In the genomic region with DNA sequence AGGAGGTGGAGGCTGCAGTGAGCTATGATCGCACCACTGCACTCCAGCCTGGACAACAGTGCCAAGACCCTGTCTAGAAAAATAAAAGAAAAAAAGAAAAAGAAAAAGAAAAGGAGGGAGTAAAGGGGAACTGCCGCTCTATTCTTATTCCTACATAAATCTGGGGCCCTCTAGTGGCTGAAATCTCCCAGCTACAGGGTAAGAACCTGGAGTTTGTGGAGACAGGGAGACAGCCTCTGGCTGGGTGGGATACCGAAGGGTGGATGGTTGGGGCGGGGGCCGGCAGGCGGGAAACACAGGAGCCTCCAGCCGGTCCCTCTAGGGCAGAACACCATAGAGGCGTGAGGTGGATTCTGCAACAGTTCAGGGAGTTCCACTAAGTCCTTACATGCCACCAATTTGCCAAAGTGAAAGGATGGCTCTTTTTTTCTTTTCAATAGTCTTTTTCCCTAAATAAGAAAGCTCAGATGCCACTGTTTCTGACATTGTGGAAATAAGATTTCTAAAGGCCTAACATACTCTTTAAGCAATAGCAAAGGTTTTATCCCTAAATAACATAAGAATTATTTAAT, we compare ENCODE assay signal across 9 cellular contexts.
DNase-seq lines count a peak whose midpoint lies in the region; ATAC-seq, FAIRE-seq and TF ChIP-seq lines count a peak whose summit lies in the region.
"Had no signal": no experiment of that assay in that cellular context is flagged by ENCODE, and none has a peak within 500 bp of the region (broad histone marks: within the 10 kb centered on the region; RNA-seq: fewer than 3 reads in every experiment).

No MANE protein-coding gene starts in this region.

- no peak for TF ChIP-seq RAD21 in HepG2 (CRISPR knock-in tag; IDR thresholded peaks at IDR 0.05)

- no peak overlapping the region for H2AFZ ChIP-seq in HepG2 (ENCODE audit: low read length)

- TF ChIP-seq CTCF in brain microvascular endothelial cell (IDR thresholded peaks at IDR 0.05; ENCODE audit: low read depth, low read length, missing control alignments) (peak; percentile 82), HepG2 (CRISPR knock-in tag; IDR thresholded peaks at IDR 0.05) (peak; percentile 57)

- peaks cover 17% of the 10 kb centered on the region for H3K36me3 ChIP-seq in brain microvascular endothelial cell (replicated peaks)
- H3K36me3 ChIP-seq in HepG2 (replicated peaks in 1 of 2; ENCODE audit: control insufficient read depth in 1 of 2, insufficient read depth in 2 of 2, low read length in 2 of 2) = peaks cover 5 to 15% of the 10 kb centered on the region in 2 experiments; a peak in 4 of 5 replicates

- intact Hi-C loops in HepG2 (cut with micrococcal nuclease; ENCODE audit: unreplicated experiment) = loop anchor here (5.0 kb wide), 1 partner anchor 75 kb away; no protein-coding TSS in a partner anchor

- POLR2A ChIA-PET in HepG2 (lab: Yijun Ruan, JAX) = no interaction called here

- WGBS in HepG2 (ENCODE audit: low lambda C conversion rate) = 63% methylated on average over 8 of the region's 8 CpGs

- CTCF ChIA-PET in HepG2 (lab: Yijun Ruan, JAX; ENCODE audit: low intra/inter-chr PET ratio, low total read pairs) = no interaction called here

- DNase-seq in ELF-1 (ENCODE audit: low read depth, low spot score) = peak; percentile 78
- DNase-seq in LHCN-M2 (ENCODE audit: low read depth) = peak; percentile 37
- peak; percentile 46 for DNase-seq in brain microvascular endothelial cell
- peak; percentile 43 for DNase-seq in HepG2 (ENCODE audit: low spot score)

- H3K9me3 ChIP-seq in HepG2 (ENCODE audit: low read length) = no peaks in the 10 kb centered on the region

- ATAC-seq in HepG2 = peak; percentile 92
- ATAC-seq in GM21717 (IDR thresholded peaks at IDR 0.05; ENCODE audit: unreplicated experiment) = no peak
- no peak for ATAC-seq in HG02970 (IDR thresholded peaks at IDR 0.05; ENCODE audit: low FRiP score, unreplicated experiment)
- ATAC-seq in GM21526 (IDR thresholded peaks at IDR 0.05; ENCODE audit: low FRiP score, unreplicated experiment) = no peak
- no peak for ATAC-seq in HG03442 (IDR thresholded peaks at IDR 0.05; ENCODE audit: unreplicated experiment)

- TF ChIP-seq POLR2A in HepG2 (IDR thresholded peaks at IDR 0.05; ENCODE audit: insufficient read depth in 1 of 2, low read depth in 2 of 2, low read length in 2 of 2) = no peak

- no peaks in the 10 kb centered on the region for H3K27me3 ChIP-seq in brain microvascular endothelial cell (replicated peaks)
- H3K27me3 ChIP-seq in HepG2 (ENCODE audit: control insufficient read depth in 1 of 2, insufficient read depth in 2 of 2, low read length in 2 of 2) = no peaks in the 10 kb centered on the region

- no peak overlapping the region for H3K9ac ChIP-seq in HepG2 (ENCODE audit: insufficient read depth, low read depth, low read length)

- TF ChIP-seq EP300 in HepG2 (IDR thresholded peaks at IDR 0.05; ENCODE audit: low read depth in 2 of 2, low read length in 2 of 2) (no peak), HepG2 (CRISPR knock-in tag; IDR thresholded peaks at IDR 0.05; ENCODE audit: borderline replicate concordance) (no peak)

- in situ Hi-C loops in brain microvascular endothelial cell (cut with HindIII; ENCODE audit: low pct_ligation_motif_present, low sequenced_read_pairs) (no loop called here), HepG2 (cut with HindIII; ENCODE audit: extremely low pct_ligation_motif_present, low pct_unique_long_range_greater_than_20kb) (no loop called here)

- peaks cover 9% of the 10 kb centered on the region for H3K4me1 ChIP-seq in HepG2 (ENCODE audit: insufficient read depth, low read length)

- H3K4me2 ChIP-seq in HepG2 (ENCODE audit: low read depth, low read length) = no peak overlapping the region

- no peak for FAIRE-seq in HepG2 (lab: Jason Lieb, UNC)

- H3K27ac ChIP-seq in brain microvascular endothelial cell (no peak overlapping the region), HepG2 (ENCODE audit: extremely low read length, insufficient read depth, low read length) (no peak overlapping the region)

- no peaks in the 10 kb centered on the region for H4K20me1 ChIP-seq in HepG2 (ENCODE audit: insufficient read depth, low read length)

- no peak overlapping the region for H3K4me3 ChIP-seq in brain microvascular endothelial cell (ENCODE audit: low read depth, low read length)
- H3K4me3 ChIP-seq in HepG2 (replicated peaks in 1 of 3; ENCODE audit: insufficient read depth in 1 of 3, low read depth in 2 of 3, low read length in 3 of 3) = no peak overlapping the region
- H3K4me3 ChIP-seq: lung had no signal

- no peaks in the 10 kb centered on the region for H3K79me2 ChIP-seq in HepG2 (ENCODE audit: insufficient read depth, low read length)

- BruUV-seq in HepG2 (replicated peaks; lab: Mats Ljungman, UMichigan) = no TSS peak

TF ChIP-seq in HepG2, 621 proteins besides CTCF, POLR2A, EP300 and RAD21:
- TF ChIP-seq ELF1 (CRISPR knock-in tag; IDR thresholded peaks at IDR 0.05) (no peak), ZNF777 (CRISPR knock-in tag; IDR thresholded peaks at IDR 0.05) (no peak), GFI1 (CRISPR knock-in tag; IDR thresholded peaks at IDR 0.05; ENCODE audit: borderline replicate concordance) (no peak), STAG1 (CRISPR knock-in tag; IDR thresholded peaks at IDR 0.05) (peak; percentile 16; the same call in 1 of the 2 replicates), ZNF282 (IDR thresholded peaks at IDR 0.05; ENCODE audit: partially characterized antibody) (no peak), ZNF530 (CRISPR knock-in tag; IDR thresholded peaks at IDR 0.05; ENCODE audit: low read depth) (no peak), ZNF562 (CRISPR knock-in tag; IDR thresholded peaks at IDR 0.05; ENCODE audit: borderline replicate concordance) (no peak)
- TF ChIP-seq, protein P1, sequence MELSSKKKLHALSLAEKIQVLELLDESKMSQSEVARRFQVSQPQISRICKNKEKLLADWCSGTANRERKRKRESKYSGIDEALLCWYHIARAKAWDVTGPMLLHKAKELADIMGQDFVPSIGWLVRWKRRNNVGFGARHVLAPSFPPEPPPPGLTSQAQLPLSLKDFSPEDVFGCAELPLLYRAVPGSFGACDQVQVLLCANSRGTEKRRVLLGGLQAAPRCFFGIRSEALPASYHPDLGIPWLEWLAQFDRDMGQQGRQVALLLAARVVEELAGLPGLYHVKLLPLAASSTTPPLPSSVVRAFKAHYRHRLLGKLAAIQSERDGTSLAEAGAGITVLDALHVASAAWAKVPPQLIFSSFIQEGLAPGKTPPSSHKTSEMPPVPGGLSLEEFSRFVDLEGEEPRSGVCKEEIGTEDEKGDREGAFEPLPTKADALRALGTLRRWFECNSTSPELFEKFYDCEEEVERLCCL (CRISPR knock-in tag; IDR thresholded peaks at IDR 0.05; ENCODE audit: borderline replicate concordance) = no peak
